ENCODE assay signal across 14 cellular contexts in genomic region chr6:22043284-22043962, GRCh38.
A peak's percentile ranks its signal among the peaks of the same experiment; 100 is the strongest.
DNase-seq lines count a peak whose midpoint lies in the region; ATAC-seq, FAIRE-seq and TF ChIP-seq lines count a peak whose summit lies in the region.
"Had no signal": no experiment of that assay in that cellular context is flagged by ENCODE, and none has a peak within 500 bp of the region (broad histone marks: within the 10 kb centered on the region; RNA-seq: fewer than 3 reads in every experiment).

No MANE protein-coding gene starts in this region.

- DNase-seq in H54 (ENCODE audit: insufficient read length, low spot score), result no peak
- no peak for DNase-seq in breast epithelium (ENCODE audit: low spot score in 2 of 2)
- peak; percentile 59 for DNase-seq in kidney tubule cell (ENCODE audit: low spot score)
- no peak for DNase-seq in NCI-H2081 (lab: John Stamatoyannopoulos, UW)
- no peak for DNase-seq in COLO829 (ENCODE audit: low spot score)
- DNase-seq: activated T-cell treated with anti-CD3 and anti-CD28 coated beads for 4 hours; caudate nucleus; DMS53; GOT3; naive thymus-derived CD8-positive, alpha-beta T cell; stimulated activated CD4-positive, alpha-beta T cell treated with anti-CD3 and anti-CD28 coated beads, Interleukin-2, amount 100 ng/mL, for 48 hours had no signal

- H3K27ac ChIP-seq in breast epithelium, result peak overlapping the region; percentile 75 to 87
- peak overlapping the region; percentile 72 for H3K27ac ChIP-seq in subcutaneous abdominal adipose tissue (ENCODE audit: low read depth, low read length)

- H3K4me3 ChIP-seq in breast epithelium (peak overlapping the region in 2 of 3 donors; percentile 8 to 40), subcutaneous abdominal adipose tissue (ENCODE audit: low read depth in 1 of 5, low read length in 5 of 5) (peak overlapping the region; percentile 24 to 72 (median 56))

- H3K36me3 ChIP-seq in breast epithelium (no peaks in the 10 kb centered on the region), subcutaneous abdominal adipose tissue (ENCODE audit: control insufficient read depth in 5 of 5, insufficient read depth in 5 of 5, low read length in 5 of 5) (no peaks in the 10 kb centered on the region)

- H3K4me1 ChIP-seq in breast epithelium, result peaks cover 0 to 4% of the 10 kb centered on the region in 2 donors
- H3K4me1 ChIP-seq in subcutaneous abdominal adipose tissue (ENCODE audit: control insufficient read depth in 5 of 5, insufficient read depth in 5 of 5, low read length in 5 of 5), result peaks cover 11 to 21% (median 17%) of the 10 kb centered on the region in 5 donors

- H3K9ac ChIP-seq in subcutaneous abdominal adipose tissue (ENCODE audit: low read length in 5 of 5), result peak overlapping the region in 3 of 5 donors; percentile 4 to 21 (median 9)

- intact Hi-C loops in breast epithelium (cut with DNase I; ENCODE audit: low total_unique reads), result no loop called here

- TF ChIP-seq POLR2A in H54 (IDR thresholded peaks at IDR 0.05; ENCODE audit: low read depth, low read length), result no peak
- no peak for TF ChIP-seq POLR2A in breast epithelium (IDR thresholded peaks at IDR 0.05)

- FAIRE-seq in H54 (lab: Jason Lieb, UNC), result peak; percentile 97

- no peak for TF ChIP-seq CTCF in breast epithelium (IDR thresholded peaks at IDR 0.05)

- ATAC-seq in HG03521 (IDR thresholded peaks at IDR 0.05; ENCODE audit: unreplicated experiment), result no peak
- ATAC-seq in HG02798 (IDR thresholded peaks at IDR 0.05; ENCODE audit: poor library complexity, unreplicated experiment), result no peak
- ATAC-seq: naive thymus-derived CD8-positive, alpha-beta T cell had no signal

- no peaks in the 10 kb centered on the region for H3K27me3 ChIP-seq in breast epithelium
- H3K27me3 ChIP-seq in subcutaneous abdominal adipose tissue (ENCODE audit: control insufficient read depth in 5 of 5, insufficient read depth in 4 of 5, low read length in 5 of 5), result no peaks in the 10 kb centered on the region

- H3K9me3 ChIP-seq in breast epithelium (peaks cover 5 to 10% of the 10 kb centered on the region in 2 donors), subcutaneous abdominal adipose tissue (ENCODE audit: control insufficient read depth in 5 of 5, low read length in 5 of 5) (peaks cover 0 to 8% (median 5%) of the 10 kb centered on the region in 5 donors)
